In genomic region chr2:157056200-157056676, GRCh38 we compare ENCODE assay signal across 10 cellular contexts.
DNase-seq lines count a peak whose midpoint lies in the region; ATAC-seq, FAIRE-seq and TF ChIP-seq lines count a peak whose summit lies in the region.
"Had no signal": no experiment of that assay in that cellular context is flagged by ENCODE, and none has a peak within 500 bp of the region (broad histone marks: within the 10 kb centered on the region; RNA-seq: fewer than 3 reads in every experiment).

No MANE protein-coding gene starts in this region.

- H3K4me3 ChIP-seq in epithelial cell of esophagus (ENCODE audit: low read length) (no peak overlapping the region), skeletal muscle cell (ENCODE audit: low read depth, low read length) (no peak overlapping the region)

- no peak for ATAC-seq in GM18909 (IDR thresholded peaks at IDR 0.05; ENCODE audit: poor library complexity, unreplicated experiment)

- TF ChIP-seq CTCF in epithelial cell of esophagus (IDR thresholded peaks at IDR 0.05; ENCODE audit: insufficient read depth, low read depth, low read length, missing control alignments) = no peak
- TF ChIP-seq CTCF in GM20000 (IDR thresholded peaks at IDR 0.05; ENCODE audit: extremely low read depth, missing control alignments) = no peak

- no peak for FAIRE-seq in RCC 7860 (lab: Jason Lieb, UNC)
- no peak for FAIRE-seq in frontal cortex (lab: Jason Lieb, UNC)

- DNase-seq in GM03348 (ENCODE audit: low spot score) (peak; percentile 40), RCC 7860 (ENCODE audit: low spot score) (peak; percentile 31), epithelial cell of esophagus (ENCODE audit: low read depth) (peak; percentile 48), skeletal muscle cell (ENCODE audit: low read depth) (peak; percentile 28), cerebellar nuclear complex (lab: John Stamatoyannopoulos, UW) (no peak), GM20000 (ENCODE audit: low spot score) (no peak), frontal cortex (ENCODE audit: low spot score in 2 of 2) (no peak)
- DNase-seq: activated CD4-positive, alpha-beta T cell treated with anti-CD3 and anti-CD28 coated beads, Interleukin-2, amount 50 U/mL, for 4 hours; NCI-H1092 had no signal

Comparison
In these comparisons a context has a peak if more than half of its experiments do, and no peak if none do; other contexts are left out.
1. DNase-seq: peak in GM03348 (single experiment), RCC 7860 (single experiment), epithelial cell of esophagus (single experiment) and skeletal muscle cell (single experiment); none in cerebellar nuclear complex (0 of 2), GM20000 (single experiment) and frontal cortex (0 of 2).